ENCODE assay signal across 1 cellular context in the genomic region with DNA sequence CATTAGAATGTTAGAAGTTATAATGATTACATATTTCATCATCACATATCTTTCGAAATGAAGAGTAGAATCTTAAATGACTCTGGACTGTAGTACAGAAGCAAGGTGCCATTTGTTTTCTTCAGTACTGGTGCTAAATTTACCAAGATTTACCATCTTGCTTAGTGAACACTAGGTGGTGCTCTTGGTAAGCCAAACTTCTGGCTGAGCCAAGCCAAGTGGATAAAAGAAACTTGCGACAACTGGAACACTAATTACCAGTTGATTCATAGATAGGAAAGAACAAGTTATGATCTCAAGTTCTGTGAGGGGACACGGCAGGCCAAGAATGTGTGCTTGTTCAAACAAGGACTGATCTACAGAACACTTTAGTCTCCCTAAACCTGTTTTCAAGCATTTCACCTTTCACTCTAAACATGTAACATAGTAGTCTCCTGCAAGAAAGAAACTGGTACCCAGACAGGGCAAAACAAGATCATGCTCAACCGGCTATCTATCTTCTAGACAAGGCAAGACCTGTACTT.
TF ChIP-seq lines count a peak whose summit lies in the region.

No MANE protein-coding gene starts in this region.

TF ChIP-seq in GM12878, 131 proteins besides CTCF, POLR2A, EP300 and RAD21:
- TF ChIP-seq TAF1 (IDR thresholded peaks at IDR 0.05; ENCODE audit: borderline replicate concordance, low read depth, low read length) (no peak), YY1 (IDR thresholded peaks at IDR 0.05; ENCODE audit: low read depth, low read length) (0 out of 2 replicates have a peak, but pooled peaks have one; percentile 25), CEBPB (IDR thresholded peaks at IDR 0.05; ENCODE audit: borderline replicate concordance in 1 of 2, low read depth in 2 of 2, low read length in 2 of 2) (no peak), SMC3 (IDR thresholded peaks at IDR 0.05; ENCODE audit: borderline replicate concordance, low read length) (peak; percentile 88), CBFB (IDR thresholded peaks at IDR 0.05; ENCODE audit: low read depth) (no peak), POLR2AphosphoS2 (IDR thresholded peaks at IDR 0.05; ENCODE audit: low read depth, low read length) (peak; percentile 26; the same call in 1 of the 2 replicates), IKZF2 (IDR thresholded peaks at IDR 0.05) (no peak), FOXM1 (IDR thresholded peaks at IDR 0.05; ENCODE audit: low read depth, low read length) (0 out of 2 replicates have a peak, but pooled peaks have one; percentile 30), SMARCA5 (IDR thresholded peaks at IDR 0.05) (peak; percentile 39; the same call in 1 of the 2 replicates), RBBP5 (conservative IDR thresholded peaks at IDR 0.05) (no peak), EZH2 (IDR thresholded peaks at IDR 0.05; ENCODE audit: borderline replicate concordance, control insufficient read depth, low read depth, low read length) (no peak), SUZ12 (IDR thresholded peaks at IDR 0.05; ENCODE audit: unreplicated experiment) (no peak), CBX3 (IDR thresholded peaks at IDR 0.05; ENCODE audit: borderline replicate concordance, low read depth) (no peak), MTA3 (IDR thresholded peaks at IDR 0.05; ENCODE audit: borderline replicate concordance, low read length) (no peak), ZBED1 (IDR thresholded peaks at IDR 0.05; ENCODE audit: borderline replicate concordance) (no peak), ZNF217 (IDR thresholded peaks at IDR 0.05) (no peak), CHD2 (IDR thresholded peaks at IDR 0.05; ENCODE audit: borderline replicate concordance, low read depth, low read length) (no peak), SREBF1 (IDR thresholded peaks at IDR 0.05; ENCODE audit: low read length) (no peak), ZNF622 (IDR thresholded peaks at IDR 0.05) (no peak), TCF3 (IDR thresholded peaks at IDR 0.05; ENCODE audit: borderline replicate concordance, insufficient read depth, low read depth, low read length) (no peak), BMI1 (IDR thresholded peaks at IDR 0.05; ENCODE audit: borderline replicate concordance) (no peak), ZNF384 (IDR thresholded peaks at IDR 0.05; ENCODE audit: borderline replicate concordance, low read depth, low read length) (no peak), TARDBP (IDR thresholded peaks at IDR 0.05; ENCODE audit: borderline replicate concordance) (no peak), POLR2AphosphoS5 (IDR thresholded peaks at IDR 0.05; ENCODE audit: low read length) (no peak; the same call in 1 of the 2 replicates), RFX5 (IDR thresholded peaks at IDR 0.05; ENCODE audit: low read depth, low read length) (no peak), DPF2 (IDR thresholded peaks at IDR 0.05) (no peak), MYC (IDR thresholded peaks at IDR 0.05; ENCODE audit: insufficient read depth, insufficient read length, insufficient replicate concordance, low read length, severe bottlenecking) (no peak), BRCA1 (IDR thresholded peaks at IDR 0.05; ENCODE audit: low read depth, low read length) (no peak), ASH2L (IDR thresholded peaks at IDR 0.05; ENCODE audit: borderline replicate concordance, low read depth) (no peak), MYB (IDR thresholded peaks at IDR 0.05; ENCODE audit: borderline replicate concordance, low read depth, low read length) (no peak), RB1 (IDR thresholded peaks at IDR 0.05; ENCODE audit: borderline replicate concordance) (peak; percentile 65; the same call in 1 of the 2 replicates)
- TF ChIP-seq, protein P1, sequence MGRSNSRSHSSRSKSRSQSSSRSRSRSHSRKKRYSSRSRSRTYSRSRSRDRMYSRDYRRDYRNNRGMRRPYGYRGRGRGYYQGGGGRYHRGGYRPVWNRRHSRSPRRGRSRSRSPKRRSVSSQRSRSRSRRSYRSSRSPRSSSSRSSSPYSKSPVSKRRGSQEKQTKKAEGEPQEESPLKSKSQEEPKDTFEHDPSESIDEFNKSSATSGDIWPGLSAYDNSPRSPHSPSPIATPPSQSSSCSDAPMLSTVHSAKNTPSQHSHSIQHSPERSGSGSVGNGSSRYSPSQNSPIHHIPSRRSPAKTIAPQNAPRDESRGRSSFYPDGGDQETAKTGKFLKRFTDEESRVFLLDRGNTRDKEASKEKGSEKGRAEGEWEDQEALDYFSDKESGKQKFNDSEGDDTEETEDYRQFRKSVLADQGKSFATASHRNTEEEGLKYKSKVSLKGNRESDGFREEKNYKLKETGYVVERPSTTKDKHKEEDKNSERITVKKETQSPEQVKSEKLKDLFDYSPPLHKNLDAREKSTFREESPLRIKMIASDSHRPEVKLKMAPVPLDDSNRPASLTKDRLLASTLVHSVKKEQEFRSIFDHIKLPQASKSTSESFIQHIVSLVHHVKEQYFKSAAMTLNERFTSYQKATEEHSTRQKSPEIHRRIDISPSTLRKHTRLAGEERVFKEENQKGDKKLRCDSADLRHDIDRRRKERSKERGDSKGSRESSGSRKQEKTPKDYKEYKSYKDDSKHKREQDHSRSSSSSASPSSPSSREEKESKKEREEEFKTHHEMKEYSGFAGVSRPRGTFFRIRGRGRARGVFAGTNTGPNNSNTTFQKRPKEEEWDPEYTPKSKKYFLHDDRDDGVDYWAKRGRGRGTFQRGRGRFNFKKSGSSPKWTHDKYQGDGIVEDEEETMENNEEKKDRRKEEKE (IDR thresholded peaks at IDR 0.05), result no peak
- TF ChIP-seq, protein P2, sequence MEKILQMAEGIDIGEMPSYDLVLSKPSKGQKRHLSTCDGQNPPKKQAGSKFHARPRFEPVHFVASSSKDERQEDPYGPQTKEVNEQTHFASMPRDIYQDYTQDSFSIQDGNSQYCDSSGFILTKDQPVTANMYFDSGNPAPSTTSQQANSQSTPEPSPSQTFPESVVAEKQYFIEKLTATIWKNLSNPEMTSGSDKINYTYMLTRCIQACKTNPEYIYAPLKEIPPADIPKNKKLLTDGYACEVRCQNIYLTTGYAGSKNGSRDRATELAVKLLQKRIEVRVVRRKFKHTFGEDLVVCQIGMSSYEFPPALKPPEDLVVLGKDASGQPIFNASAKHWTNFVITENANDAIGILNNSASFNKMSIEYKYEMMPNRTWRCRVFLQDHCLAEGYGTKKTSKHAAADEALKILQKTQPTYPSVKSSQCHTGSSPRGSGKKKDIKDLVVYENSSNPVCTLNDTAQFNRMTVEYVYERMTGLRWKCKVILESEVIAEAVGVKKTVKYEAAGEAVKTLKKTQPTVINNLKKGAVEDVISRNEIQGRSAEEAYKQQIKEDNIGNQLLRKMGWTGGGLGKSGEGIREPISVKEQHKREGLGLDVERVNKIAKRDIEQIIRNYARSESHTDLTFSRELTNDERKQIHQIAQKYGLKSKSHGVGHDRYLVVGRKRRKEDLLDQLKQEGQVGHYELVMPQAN (conservative IDR thresholded peaks at IDR 0.05), result no peak
- TF ChIP-seq, protein P3, sequence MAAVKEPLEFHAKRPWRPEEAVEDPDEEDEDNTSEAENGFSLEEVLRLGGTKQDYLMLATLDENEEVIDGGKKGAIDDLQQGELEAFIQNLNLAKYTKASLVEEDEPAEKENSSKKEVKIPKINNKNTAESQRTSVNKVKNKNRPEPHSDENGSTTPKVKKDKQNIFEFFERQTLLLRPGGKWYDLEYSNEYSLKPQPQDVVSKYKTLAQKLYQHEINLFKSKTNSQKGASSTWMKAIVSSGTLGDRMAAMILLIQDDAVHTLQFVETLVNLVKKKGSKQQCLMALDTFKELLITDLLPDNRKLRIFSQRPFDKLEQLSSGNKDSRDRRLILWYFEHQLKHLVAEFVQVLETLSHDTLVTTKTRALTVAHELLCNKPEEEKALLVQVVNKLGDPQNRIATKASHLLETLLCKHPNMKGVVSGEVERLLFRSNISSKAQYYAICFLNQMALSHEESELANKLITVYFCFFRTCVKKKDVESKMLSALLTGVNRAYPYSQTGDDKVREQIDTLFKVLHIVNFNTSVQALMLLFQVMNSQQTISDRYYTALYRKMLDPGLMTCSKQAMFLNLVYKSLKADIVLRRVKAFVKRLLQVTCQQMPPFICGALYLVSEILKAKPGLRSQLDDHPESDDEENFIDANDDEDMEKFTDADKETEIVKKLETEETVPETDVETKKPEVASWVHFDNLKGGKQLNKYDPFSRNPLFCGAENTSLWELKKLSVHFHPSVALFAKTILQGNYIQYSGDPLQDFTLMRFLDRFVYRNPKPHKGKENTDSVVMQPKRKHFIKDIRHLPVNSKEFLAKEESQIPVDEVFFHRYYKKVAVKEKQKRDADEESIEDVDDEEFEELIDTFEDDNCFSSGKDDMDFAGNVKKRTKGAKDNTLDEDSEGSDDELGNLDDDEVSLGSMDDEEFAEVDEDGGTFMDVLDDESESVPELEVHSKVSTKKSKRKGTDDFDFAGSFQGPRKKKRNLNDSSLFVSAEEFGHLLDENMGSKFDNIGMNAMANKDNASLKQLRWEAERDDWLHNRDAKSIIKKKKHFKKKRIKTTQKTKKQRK (IDR thresholded peaks at IDR 0.05; ENCODE audit: low read depth, low read length), result no peak
- TF ChIP-seq, protein P4, sequence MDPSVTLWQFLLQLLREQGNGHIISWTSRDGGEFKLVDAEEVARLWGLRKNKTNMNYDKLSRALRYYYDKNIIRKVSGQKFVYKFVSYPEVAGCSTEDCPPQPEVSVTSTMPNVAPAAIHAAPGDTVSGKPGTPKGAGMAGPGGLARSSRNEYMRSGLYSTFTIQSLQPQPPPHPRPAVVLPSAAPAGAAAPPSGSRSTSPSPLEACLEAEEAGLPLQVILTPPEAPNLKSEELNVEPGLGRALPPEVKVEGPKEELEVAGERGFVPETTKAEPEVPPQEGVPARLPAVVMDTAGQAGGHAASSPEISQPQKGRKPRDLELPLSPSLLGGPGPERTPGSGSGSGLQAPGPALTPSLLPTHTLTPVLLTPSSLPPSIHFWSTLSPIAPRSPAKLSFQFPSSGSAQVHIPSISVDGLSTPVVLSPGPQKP (IDR thresholded peaks at IDR 0.05; ENCODE audit: low read depth, low read length), result no peak
- TF ChIP-seq, protein P5, sequence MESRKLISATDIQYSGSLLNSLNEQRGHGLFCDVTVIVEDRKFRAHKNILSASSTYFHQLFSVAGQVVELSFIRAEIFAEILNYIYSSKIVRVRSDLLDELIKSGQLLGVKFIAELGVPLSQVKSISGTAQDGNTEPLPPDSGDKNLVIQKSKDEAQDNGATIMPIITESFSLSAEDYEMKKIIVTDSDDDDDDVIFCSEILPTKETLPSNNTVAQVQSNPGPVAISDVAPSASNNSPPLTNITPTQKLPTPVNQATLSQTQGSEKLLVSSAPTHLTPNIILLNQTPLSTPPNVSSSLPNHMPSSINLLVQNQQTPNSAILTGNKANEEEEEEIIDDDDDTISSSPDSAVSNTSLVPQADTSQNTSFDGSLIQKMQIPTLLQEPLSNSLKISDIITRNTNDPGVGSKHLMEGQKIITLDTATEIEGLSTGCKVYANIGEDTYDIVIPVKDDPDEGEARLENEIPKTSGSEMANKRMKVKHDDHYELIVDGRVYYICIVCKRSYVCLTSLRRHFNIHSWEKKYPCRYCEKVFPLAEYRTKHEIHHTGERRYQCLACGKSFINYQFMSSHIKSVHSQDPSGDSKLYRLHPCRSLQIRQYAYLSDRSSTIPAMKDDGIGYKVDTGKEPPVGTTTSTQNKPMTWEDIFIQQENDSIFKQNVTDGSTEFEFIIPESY (IDR thresholded peaks at IDR 0.05), result no peak
- TF ChIP-seq, protein P6, sequence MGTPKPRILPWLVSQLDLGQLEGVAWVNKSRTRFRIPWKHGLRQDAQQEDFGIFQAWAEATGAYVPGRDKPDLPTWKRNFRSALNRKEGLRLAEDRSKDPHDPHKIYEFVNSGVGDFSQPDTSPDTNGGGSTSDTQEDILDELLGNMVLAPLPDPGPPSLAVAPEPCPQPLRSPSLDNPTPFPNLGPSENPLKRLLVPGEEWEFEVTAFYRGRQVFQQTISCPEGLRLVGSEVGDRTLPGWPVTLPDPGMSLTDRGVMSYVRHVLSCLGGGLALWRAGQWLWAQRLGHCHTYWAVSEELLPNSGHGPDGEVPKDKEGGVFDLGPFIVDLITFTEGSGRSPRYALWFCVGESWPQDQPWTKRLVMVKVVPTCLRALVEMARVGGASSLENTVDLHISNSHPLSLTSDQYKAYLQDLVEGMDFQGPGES (IDR thresholded peaks at IDR 0.05), result no peak
